Comparison of ENCODE assay signal across 8 cellular contexts in genomic region chr6:158560787-158561246, GRCh38. TPM values are rescaled to one million over a fixed set of nuclear protein-coding genes. Genes with fewer than 3 reads are reported as not detected.
DNase-seq lines count a peak whose midpoint lies in the region; ATAC-seq and TF ChIP-seq lines count a peak whose summit lies in the region.

No MANE protein-coding gene starts in this region.

- peak overlapping the region; percentile 98 for H3K27ac Mint-ChIP-seq in T-helper 2 cell treated with Interferon-gamma antibody and Interleukin-4, amounts not matched to agents 5 μg/mL and 100 μg/mL, for 36 hours

- H3K36me3 ChIP-seq in fibroblast of lung (ENCODE audit: control insufficient read depth, insufficient read depth, low read length), result no peaks in the 10 kb centered on the region
- no peaks in the 10 kb centered on the region for H3K36me3 ChIP-seq in osteoblast (ENCODE audit: insufficient read depth, low read length)

- ATAC-seq in GM19455 (IDR thresholded peaks at IDR 0.05; ENCODE audit: unreplicated experiment) (peak; percentile 10), GM19035 (IDR thresholded peaks at IDR 0.05; ENCODE audit: unreplicated experiment) (no peak), HG02981 (IDR thresholded peaks at IDR 0.05; ENCODE audit: unreplicated experiment) (no peak)

- H3K27me3 Mint-ChIP-seq in T-helper 2 cell treated with Interferon-gamma antibody and Interleukin-4, amounts not matched to agents 5 μg/mL and 100 μg/mL, for 36 hours (ENCODE audit: low read depth), result peaks cover 6% of the 10 kb centered on the region

- H3K9me3 ChIP-seq in fibroblast of lung (ENCODE audit: control insufficient read depth, insufficient read depth, low read depth, low read length), result no peaks in the 10 kb centered on the region
- H3K9me3 ChIP-seq in osteoblast (ENCODE audit: low read depth, low read length), result no peaks in the 10 kb centered on the region

- peaks cover 19% of the 10 kb centered on the region for H3K36me3 Mint-ChIP-seq in T-helper 2 cell treated with Interferon-gamma antibody and Interleukin-4, amounts not matched to agents 5 μg/mL and 100 μg/mL, for 36 hours (ENCODE audit: low read depth)

- H3K4me1 Mint-ChIP-seq in T-helper 2 cell treated with Interferon-gamma antibody and Interleukin-4, amounts not matched to agents 5 μg/mL and 100 μg/mL, for 36 hours (ENCODE audit: low read depth), result peaks cover 44% of the 10 kb centered on the region

- peak overlapping the region; percentile 89 for H3K9ac ChIP-seq in fibroblast of lung (ENCODE audit: insufficient read depth, low read length)

- H3K27ac ChIP-seq in fibroblast of lung (ENCODE audit: insufficient read depth, low read length) (peak overlapping the region; percentile 91), osteoblast (ENCODE audit: low read depth, low read length) (peak overlapping the region; percentile 66)

- H3K4me1 ChIP-seq in fibroblast of lung (ENCODE audit: control insufficient read depth, extremely low read depth, insufficient read depth, low read length) (peaks cover 10% of the 10 kb centered on the region), osteoblast (ENCODE audit: insufficient read depth, low read length) (peaks cover 32% of the 10 kb centered on the region)

- H3K4me3 Mint-ChIP-seq in T-helper 2 cell treated with Interferon-gamma antibody and Interleukin-4, amounts not matched to agents 5 μg/mL and 100 μg/mL, for 36 hours, result peak overlapping the region; percentile 99

- peak overlapping the region; percentile 1 for H2AFZ ChIP-seq in fibroblast of lung (ENCODE audit: low read length)
- H2AFZ ChIP-seq in osteoblast (ENCODE audit: low read length), result peak overlapping the region; percentile 78

- H4K20me1 ChIP-seq in fibroblast of lung (ENCODE audit: control insufficient read depth, extremely low read depth, insufficient read depth, low read length) (peaks cover 9% of the 10 kb centered on the region), osteoblast (ENCODE audit: insufficient read depth, low read length) (peaks cover 44% of the 10 kb centered on the region)

- DNase-seq in AG08395 (ENCODE audit: low spot score), result peak; percentile 39
- DNase-seq in T-helper 2 cell treated with Interferon-gamma antibody and Interleukin-4, amounts not matched to agents 5 μg/mL and 100 μg/mL, for 36 hours (ENCODE audit: low spot score), result no peak
- DNase-seq in fibroblast of lung (ENCODE audit: low read depth in 2 of 2), result peak; percentile 19 to 30
- peak; percentile 84 for DNase-seq in osteoblast (ENCODE audit: insufficient read length, low spot score, missing footprints)
- no peak for DNase-seq in COR-L47 (lab: John Stamatoyannopoulos, UW)

- no peaks in the 10 kb centered on the region for H3K9me3 Mint-ChIP-seq in T-helper 2 cell treated with Interferon-gamma antibody and Interleukin-4, amounts not matched to agents 5 μg/mL and 100 μg/mL, for 36 hours

- no peaks in the 10 kb centered on the region for H3K27me3 ChIP-seq in fibroblast of lung (ENCODE audit: control insufficient read depth, insufficient read depth, low read length)
- peaks cover 8% of the 10 kb centered on the region for H3K27me3 ChIP-seq in osteoblast (ENCODE audit: insufficient read depth, low read length)

- H3K4me3 ChIP-seq in fibroblast of lung (replicated peaks in 1 of 4; ENCODE audit: control extremely low read depth in 1 of 4, insufficient read depth in 1 of 4, low read depth in 3 of 4, low read length in 4 of 4) (peak overlapping the region; percentile 73 to 84 (median 75)), osteoblast (ENCODE audit: insufficient read depth, low read length) (peak overlapping the region; percentile 81)

- H3K79me2 ChIP-seq in fibroblast of lung (ENCODE audit: control insufficient read depth, insufficient read depth, low read length), result peaks cover 49% of the 10 kb centered on the region
- peaks cover 58% of the 10 kb centered on the region for H3K79me2 ChIP-seq in osteoblast (ENCODE audit: insufficient read depth, low read length)

- H3K4me2 ChIP-seq in fibroblast of lung (ENCODE audit: extremely low read depth, insufficient read depth, low read length) (peak overlapping the region; percentile 93), osteoblast (ENCODE audit: insufficient read depth, low read length) (peak overlapping the region; percentile 87)

- TF ChIP-seq CTCF in fibroblast of lung (conservative IDR thresholded peaks at IDR 0.05 in 1 of 2, IDR thresholded peaks at IDR 0.05 in 1 of 2; ENCODE audit: low read depth in 1 of 2, low read length in 2 of 2), result no peak
- TF ChIP-seq CTCF in osteoblast (IDR thresholded peaks at IDR 0.05; ENCODE audit: extremely low read depth, low read depth, low read length), result no peak

RNA-seq across cellular contexts. Expression of gene TMEM181, which starts 0.9 kb away (rescaled TPM):
- total RNA-seq in fibroblast of lung (36.0 and 37.2 TPM in 2 replicates), osteoblast (43.3 and 43.8 TPM in 2 replicates)
- 27.4 and 35.6 TPM in 2 replicates for polyA plus RNA-seq in fibroblast of lung
- 17.8 and 23.1 TPM in 2 replicates for polyA plus RNA-seq in fibroblast of lung (2012)
- polyA minus RNA-seq in fibroblast of lung (ENCODE audit: low replicate concordance), result 13.2 and 18.2 TPM in 2 replicates

Comparison
In these comparisons a context has a peak if more than half of its experiments do, and no peak if none do; other contexts are left out.
1. DNase-seq: peak in AG08395 (single experiment), fibroblast of lung (2 of 2) and osteoblast (single experiment); none in T-helper 2 cell treated with Interferon-gamma antibody and Interleukin-4, amounts not matched to agents 5 μg/mL and 100 μg/mL, for 36 hours (single experiment) and COR-L47 (single experiment).